ENCODE assay signal across 24 cellular contexts in genomic region chr12:121693155-121693554, GRCh38. TPM values are rescaled to one million over a fixed set of nuclear protein-coding genes. Genes with fewer than 3 reads are reported as not detected.
"Had no signal": no experiment of that assay in that cellular context is flagged by ENCODE, and none has a peak within 500 bp of the region (broad histone marks: within the 10 kb centered on the region; RNA-seq: fewer than 3 reads in every experiment).

No MANE protein-coding gene starts in this region.

- H3K27me3 ChIP-seq: colonic mucosa, gastrocnemius medialis, sigmoid colon, stomach had no signal

- DNase-seq: colonic mucosa; effector CD8-positive, alpha-beta T cell; endodermal cell; foreskin fibroblast; gastrocnemius medialis; head of caudate nucleus; hypothalamus; immature natural killer cell; islet precursor cell; kidney glomerular epithelial cell; mesenchymal stem cell; naive B cell; sigmoid colon; stimulated activated CD4-positive, alpha-beta T cell treated with anti-CD3 and anti-CD28 coated beads, Interleukin-2, amount 100 ng/mL, for 24 hours; stimulated activated CD4-positive, alpha-beta T cell treated with anti-CD3 and anti-CD28 coated beads, Interleukin-4, amount 100 ng/mL, for 24 hours; stimulated activated naive CD4-positive, alpha-beta T cell treated with Interleukin-2 at 50 U/mL for 16 hours; stomach; tibial artery had no signal

- H3K36me3 ChIP-seq: colonic mucosa, gastrocnemius medialis, sigmoid colon, stomach, tibial artery had no signal

- H3K4me1 ChIP-seq: colonic mucosa, parathyroid adenoma, sigmoid colon, tibial artery had no signal

- H3K4me3 ChIP-seq: colonic mucosa, gastrocnemius medialis, mucosa of descending colon, sigmoid colon, stomach, tibial artery had no signal

- H3K9ac ChIP-seq: parathyroid adenoma had no signal

- H2AFZ ChIP-seq: parathyroid adenoma had no signal

- H3K27ac ChIP-seq: colonic mucosa, epithelial cell of prostate, gastrocnemius medialis, parathyroid adenoma, sigmoid colon, stomach, tibial artery had no signal

- ATAC-seq: esophagus mucosa; gastrocnemius medialis; mucosa of descending colon; natural killer cell treated with Interleukin-12 subunit alpha and Interleukin-12 subunit beta and Interleukin-15 and Interleukin-18, amount 100 ng/mL, for 72 hours; stimulated activated effector memory CD8-positive, alpha-beta T cell treated with anti-CD3 and anti-CD28 coated beads, Interleukin-12 subunit alpha, Interleukin-12 subunit beta, amount 100 ng/mL, for 72 hours had no signal

- H3K79me2 ChIP-seq: parathyroid adenoma had no signal

- H3K9me3 ChIP-seq: colonic mucosa, gastrocnemius medialis, mucosa of descending colon, sigmoid colon, stomach, tibial artery had no signal

RNA-seq across cellular contexts. Expression of gene MORN3, which starts 23.7 kb away (rescaled TPM):
- total RNA-seq: colonic mucosa, gastrocnemius medialis, sigmoid colon had no signal
